10 cellular contexts compared by ENCODE assay signal in the genomic region with DNA sequence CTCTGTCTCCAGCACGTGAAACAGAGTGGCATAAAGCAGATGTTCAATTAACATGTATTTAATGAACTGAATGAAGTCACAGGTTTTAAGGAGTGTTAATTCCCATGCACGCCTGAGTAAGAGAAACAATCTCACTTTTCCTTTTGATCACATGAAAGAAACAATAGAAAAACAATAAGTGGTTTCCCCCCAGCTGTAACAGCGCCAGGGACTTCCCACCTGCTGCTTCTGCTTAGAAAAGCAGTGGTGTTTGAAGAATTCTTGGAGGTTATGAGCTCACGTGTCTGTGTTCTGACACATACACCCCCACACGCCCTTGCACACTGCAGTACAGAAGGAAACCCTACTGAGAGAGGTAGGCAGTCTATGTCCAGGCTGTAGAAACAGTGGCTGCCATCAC. TPM values are rescaled to one million over a fixed set of nuclear protein-coding genes. Genes with fewer than 3 reads are reported as not detected.
DNase-seq lines count a peak whose midpoint lies in the region; ATAC-seq, FAIRE-seq and TF ChIP-seq lines count a peak whose summit lies in the region.
"Had no signal": no experiment of that assay in that cellular context is flagged by ENCODE, and none has a peak within 500 bp of the region (broad histone marks: within the 10 kb centered on the region; RNA-seq: fewer than 3 reads in every experiment).

No MANE protein-coding gene starts in this region.

- peak; percentile 78 to 86 for ATAC-seq in stimulated activated naive B cell treated with anti-CD40 and anti-IgM and Interleukin-4, amounts not matched to agents 10 μg/mL and 1 μg/mL and 100 μg/mL, for 72 hours (replicated peaks)
- ATAC-seq: effector memory CD8-positive, alpha-beta T cell had no signal

- TF ChIP-seq CTCF in chondrocyte (IDR thresholded peaks at IDR 0.05), result no peak

- H3K4me3 Mint-ChIP-seq in chondrocyte (ENCODE audit: unreplicated experiment), result no peak overlapping the region
- H3K4me3 Mint-ChIP-seq in stimulated activated naive B cell treated with anti-CD40 and anti-IgM and Interleukin-4, amounts not matched to agents 10 μg/mL and 1 μg/mL and 100 μg/mL, for 72 hours, result no peak overlapping the region
- no peak overlapping the region for H3K4me3 Mint-ChIP-seq in activated T-helper 2 cell treated with anti-CD3 and anti-CD28 coated beads, Interferon-gamma antibody, Interleukin-2, Interleukin-4, amounts not matched to agents 10 μg/mL and 5 μg/mL and 100 μg/mL, durations not matched to agents 14 hours and 24 hours and 36 hours (ENCODE audit: low read depth)
- H3K4me3 Mint-ChIP-seq: effector memory CD8-positive, alpha-beta T cell had no signal

- peak; percentile 87 for FAIRE-seq in RCC 7860 (lab: Jason Lieb, UNC)

- H3K4me1 Mint-ChIP-seq in chondrocyte (ENCODE audit: low read depth), result peaks cover 63% of the 10 kb centered on the region
- peaks cover 20 to 52% of the 10 kb centered on the region in 2 donors for H3K4me1 Mint-ChIP-seq in stimulated activated naive B cell treated with anti-CD40 and anti-IgM and Interleukin-4, amounts not matched to agents 10 μg/mL and 1 μg/mL and 100 μg/mL, for 72 hours
- peaks cover 14% of the 10 kb centered on the region for H3K4me1 Mint-ChIP-seq in activated T-helper 2 cell treated with anti-CD3 and anti-CD28 coated beads, Interferon-gamma antibody, Interleukin-2, Interleukin-4, amounts not matched to agents 10 μg/mL and 5 μg/mL and 100 μg/mL, durations not matched to agents 14 hours and 24 hours and 36 hours (ENCODE audit: low read depth)

- intact Hi-C loops in activated T-helper 2 cell treated with anti-CD3 and anti-CD28 coated beads, Interferon-gamma antibody, Interleukin-2, Interleukin-4, amounts not matched to agents 10 μg/mL and 5 μg/mL and 100 μg/mL, durations not matched to agents 14 hours and 24 hours and 36 hours (cut with micrococcal nuclease), result no loop called here

- H3K27me3 Mint-ChIP-seq in chondrocyte (ENCODE audit: low read depth), result no peaks in the 10 kb centered on the region
- peaks cover 25 to 27% of the 10 kb centered on the region in 2 donors for H3K27me3 Mint-ChIP-seq in stimulated activated naive B cell treated with anti-CD40 and anti-IgM and Interleukin-4, amounts not matched to agents 10 μg/mL and 1 μg/mL and 100 μg/mL, for 72 hours
- H3K27me3 Mint-ChIP-seq in activated T-helper 2 cell treated with anti-CD3 and anti-CD28 coated beads, Interferon-gamma antibody, Interleukin-2, Interleukin-4, amounts not matched to agents 10 μg/mL and 5 μg/mL and 100 μg/mL, durations not matched to agents 14 hours and 24 hours and 36 hours (ENCODE audit: low read depth), result peaks cover 46% of the 10 kb centered on the region

- H3K9me3 Mint-ChIP-seq in chondrocyte (ENCODE audit: low read depth), result peaks cover 8% of the 10 kb centered on the region
- peaks cover 0 to 1% of the 10 kb centered on the region in 2 donors for H3K9me3 Mint-ChIP-seq in stimulated activated naive B cell treated with anti-CD40 and anti-IgM and Interleukin-4, amounts not matched to agents 10 μg/mL and 1 μg/mL and 100 μg/mL, for 72 hours
- H3K9me3 Mint-ChIP-seq in activated T-helper 2 cell treated with anti-CD3 and anti-CD28 coated beads, Interferon-gamma antibody, Interleukin-2, Interleukin-4, amounts not matched to agents 10 μg/mL and 5 μg/mL and 100 μg/mL, durations not matched to agents 14 hours and 24 hours and 36 hours, result no peaks in the 10 kb centered on the region
- H3K9me3 Mint-ChIP-seq: effector memory CD8-positive, alpha-beta T cell had no signal

- DNase-seq in DMS 273 (lab: John Stamatoyannopoulos, UW; ENCODE audit: unreplicated experiment), result peak; percentile 6
- DNase-seq in DMS 273 treated with DMSO at 0.1 percent for 48 hours (lab: John Stamatoyannopoulos, UW), result no peak
- peak; percentile 86 for DNase-seq in RCC 7860 (ENCODE audit: low spot score)
- DNase-seq in chondrocyte (ENCODE audit: low spot score), result no peak
- peak; percentile 9 for DNase-seq in stimulated activated naive B cell treated with anti-CD40 and anti-IgM and Interleukin-4, amounts not matched to agents 10 μg/mL and 1 μg/mL and 100 μg/mL, for 72 hours
- no peak for DNase-seq in CD1c-positive myeloid dendritic cell (ENCODE audit: extremely low spot score)
- no peak for DNase-seq in SK-N-DZ (ENCODE audit: low spot score)
- DNase-seq in activated T-helper 2 cell treated with anti-CD3 and anti-CD28 coated beads, Interferon-gamma antibody, Interleukin-2, Interleukin-4, amounts not matched to agents 10 μg/mL and 5 μg/mL and 100 μg/mL, durations not matched to agents 14 hours and 24 hours and 36 hours (ENCODE audit: low spot score), result no peak
- DNase-seq: effector memory CD8-positive, alpha-beta T cell; PC-9 had no signal

- H3K36me3 Mint-ChIP-seq in chondrocyte (ENCODE audit: low read depth), result peaks cover 2% of the 10 kb centered on the region
- no peaks in the 10 kb centered on the region for H3K36me3 Mint-ChIP-seq in stimulated activated naive B cell treated with anti-CD40 and anti-IgM and Interleukin-4, amounts not matched to agents 10 μg/mL and 1 μg/mL and 100 μg/mL, for 72 hours
- H3K36me3 Mint-ChIP-seq in activated T-helper 2 cell treated with anti-CD3 and anti-CD28 coated beads, Interferon-gamma antibody, Interleukin-2, Interleukin-4, amounts not matched to agents 10 μg/mL and 5 μg/mL and 100 μg/mL, durations not matched to agents 14 hours and 24 hours and 36 hours (ENCODE audit: low read depth), result no peaks in the 10 kb centered on the region

- peak overlapping the region; percentile 97 for H3K27ac Mint-ChIP-seq in chondrocyte (ENCODE audit: unreplicated experiment)
- H3K27ac Mint-ChIP-seq in stimulated activated naive B cell treated with anti-CD40 and anti-IgM and Interleukin-4, amounts not matched to agents 10 μg/mL and 1 μg/mL and 100 μg/mL, for 72 hours, result no peak overlapping the region
- no peak overlapping the region for H3K27ac Mint-ChIP-seq in activated T-helper 2 cell treated with anti-CD3 and anti-CD28 coated beads, Interferon-gamma antibody, Interleukin-2, Interleukin-4, amounts not matched to agents 10 μg/mL and 5 μg/mL and 100 μg/mL, durations not matched to agents 14 hours and 24 hours and 36 hours
- H3K27ac Mint-ChIP-seq: effector memory CD8-positive, alpha-beta T cell had no signal

RNA-seq across cellular contexts. Expression of a gene that starts 51.3 kb away (rescaled TPM):
- total RNA-seq in chondrocyte, result 63.9 to 129 TPM (median 124 TPM) in 3 replicates
- polyA plus RNA-seq in SK-N-DZ (2014; cell fraction: cytosol; rRNA removed), result 10.1 and 17.7 TPM in 2 replicates
- polyA plus RNA-seq in SK-N-DZ (2014; cell fraction: nucleus; rRNA removed), result 7.7 and 8.5 TPM in 2 replicates
- 0.25 and 0.32 TPM in 2 replicates for total RNA-seq in activated T-helper 2 cell treated with anti-CD3 and anti-CD28 coated beads, Interferon-gamma antibody, Interleukin-2, Interleukin-4, amounts not matched to agents 10 μg/mL and 5 μg/mL and 100 μg/mL, durations not matched to agents 14 hours and 24 hours and 36 hours

Comparison
In these comparisons a context has a peak if more than half of its experiments do, and no peak if none do; other contexts are left out.
1. DNase-seq: peak in DMS 273 (single experiment), RCC 7860 (single experiment) and stimulated activated naive B cell treated with anti-CD40 and anti-IgM and Interleukin-4, amounts not matched to agents 10 μg/mL and 1 μg/mL and 100 μg/mL, for 72 hours (single experiment); none in DMS 273 treated with DMSO at 0.1 percent for 48 hours (single experiment), chondrocyte (single experiment), CD1c-positive myeloid dendritic cell (single experiment), SK-N-DZ (single experiment) and activated T-helper 2 cell treated with anti-CD3 and anti-CD28 coated beads, Interferon-gamma antibody, Interleukin-2, Interleukin-4, amounts not matched to agents 10 μg/mL and 5 μg/mL and 100 μg/mL, durations not matched to agents 14 hours and 24 hours and 36 hours (single experiment).
2. RNA of a gene that starts 51.3 kb away (total RNA-seq): 63.9 to 129 TPM in chondrocyte; 0.25 to 0.32 TPM in activated T-helper 2 cell treated with anti-CD3 and anti-CD28 coated beads, Interferon-gamma antibody, Interleukin-2, Interleukin-4, amounts not matched to agents 10 μg/mL and 5 μg/mL and 100 μg/mL, durations not matched to agents 14 hours and 24 hours and 36 hours; every median in the first group is over 10 times any median in the second.